ENCODE assay signal across 2 cellular contexts in genomic region chr3:98848108-98848507, GRCh38.
A peak's percentile ranks its signal among the peaks of the same experiment; 100 is the strongest.
TF ChIP-seq lines count a peak whose summit lies in the region.

No MANE protein-coding gene starts in this region.

TF ChIP-seq in HCT116, 20 proteins besides CTCF, POLR2A, EP300 and RAD21:
- TF ChIP-seq POLR2AphosphoS5 (IDR thresholded peaks at IDR 0.05; ENCODE audit: low read depth, low read length) (peak; percentile 41), SIN3A (IDR thresholded peaks at IDR 0.05; ENCODE audit: low read depth) (0 out of 2 replicates have a peak, but pooled peaks have one; percentile 6), JUND (IDR thresholded peaks at IDR 0.05) (0 out of 2 replicates have a peak, but pooled peaks have one; percentile 18), ZFX (IDR thresholded peaks at IDR 0.05) (no peak)

TF ChIP-seq in K562, 482 proteins besides CTCF, POLR2A, EP300 and RAD21:
- TF ChIP-seq RBM25 (IDR thresholded peaks at IDR 0.05; ENCODE audit: low read depth, low read length, severe bottlenecking) (peak; percentile 78), C11orf30 (IDR thresholded peaks at IDR 0.05; ENCODE audit: low read depth) (no peak), JUN (IDR thresholded peaks at IDR 0.05; ENCODE audit: borderline replicate concordance, low read depth, low read length) (no peak), JUN (CRISPR knock-in tag; IDR thresholded peaks at IDR 0.05; ENCODE audit: borderline replicate concordance) (no peak), TCF7L2 (IDR thresholded peaks at IDR 0.05; ENCODE audit: low read depth, low read length) (no peak), ZNF175 (CRISPR knock-in tag; IDR thresholded peaks at IDR 0.05; ENCODE audit: low read depth) (no peak), ZNF699 (CRISPR knock-in tag; IDR thresholded peaks at IDR 0.05; ENCODE audit: insufficient replicate concordance) (no peak), SNRNP70 (optimal IDR thresholded peaks at IDR 0.05; ENCODE audit: low read depth, low read length) (no peak), ELF1 (tag; IDR thresholded peaks at IDR 0.05) (no peak), KDM5B (IDR thresholded peaks at IDR 0.05; ENCODE audit: insufficient replicate concordance, low read depth, low read length) (no peak), CREB5 (CRISPR knock-in tag; IDR thresholded peaks at IDR 0.05) (no peak), PRPF4 (IDR thresholded peaks at IDR 0.05; ENCODE audit: insufficient read depth, low read depth, low read length, poor library complexity, severe bottlenecking) (no peak), ZNF174 (CRISPR knock-in tag; IDR thresholded peaks at IDR 0.05) (no peak), BACH1 (tag; IDR thresholded peaks at IDR 0.05) (no peak), ZNF512 (tag; IDR thresholded peaks at IDR 0.05) (no peak), ZNF586 (CRISPR knock-in tag; conservative IDR thresholded peaks at IDR 0.05) (no peak), CHD7 (IDR thresholded peaks at IDR 0.05; ENCODE audit: low read depth, low read length) (no peak), ZNF146 (CRISPR knock-in tag; IDR thresholded peaks at IDR 0.05; ENCODE audit: unreplicated experiment) (peak; percentile 94)
